1 cellular context compared by ENCODE assay signal in the genomic region with DNA sequence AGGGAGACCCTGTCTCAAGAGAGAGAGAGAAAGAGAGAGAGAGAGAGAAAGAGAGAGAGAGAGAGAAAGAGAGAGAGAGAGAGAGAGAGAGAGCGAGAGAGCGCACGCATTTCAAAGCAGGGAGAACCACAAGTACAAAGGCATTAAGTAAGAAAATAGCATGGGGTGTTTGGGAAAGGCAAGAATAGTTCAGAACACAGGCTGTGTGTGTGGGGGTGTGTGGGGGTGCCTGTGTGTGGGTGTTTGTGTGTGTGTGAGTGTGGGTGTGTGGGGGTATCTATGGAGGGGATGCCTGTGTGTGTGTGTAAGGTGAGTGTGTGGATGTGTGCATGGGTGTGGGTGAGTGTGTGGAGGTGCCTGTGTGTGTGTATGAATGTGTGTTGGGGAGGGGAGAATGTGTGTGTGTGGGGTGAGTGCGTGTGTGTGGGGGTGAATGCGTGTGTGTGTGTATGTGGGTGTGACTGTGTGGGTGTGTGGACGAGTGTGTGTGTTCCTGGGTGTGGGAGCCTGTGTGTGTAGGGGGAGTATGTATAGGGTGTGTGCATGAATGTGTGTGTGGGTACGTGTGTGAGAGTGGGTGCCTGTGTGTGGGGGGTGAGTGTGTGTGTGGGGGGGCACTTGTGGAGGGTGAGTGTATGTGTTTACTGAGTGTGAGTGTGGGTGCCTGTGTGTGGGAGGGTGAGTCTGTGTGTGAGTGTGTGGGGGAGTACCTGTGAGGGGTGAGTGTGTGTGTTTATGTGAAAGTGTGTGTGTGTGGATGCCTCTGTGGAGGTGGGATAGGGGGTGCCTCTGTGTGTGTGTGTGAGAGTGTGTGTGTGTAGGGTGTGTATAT.
TF ChIP-seq lines count a peak whose summit lies in the region.

No MANE protein-coding gene starts in this region.

TF ChIP-seq in K562, 482 proteins besides CTCF, POLR2A, EP300 and RAD21 (continued from another document and continues in another):
- TF ChIP-seq, protein P1, sequence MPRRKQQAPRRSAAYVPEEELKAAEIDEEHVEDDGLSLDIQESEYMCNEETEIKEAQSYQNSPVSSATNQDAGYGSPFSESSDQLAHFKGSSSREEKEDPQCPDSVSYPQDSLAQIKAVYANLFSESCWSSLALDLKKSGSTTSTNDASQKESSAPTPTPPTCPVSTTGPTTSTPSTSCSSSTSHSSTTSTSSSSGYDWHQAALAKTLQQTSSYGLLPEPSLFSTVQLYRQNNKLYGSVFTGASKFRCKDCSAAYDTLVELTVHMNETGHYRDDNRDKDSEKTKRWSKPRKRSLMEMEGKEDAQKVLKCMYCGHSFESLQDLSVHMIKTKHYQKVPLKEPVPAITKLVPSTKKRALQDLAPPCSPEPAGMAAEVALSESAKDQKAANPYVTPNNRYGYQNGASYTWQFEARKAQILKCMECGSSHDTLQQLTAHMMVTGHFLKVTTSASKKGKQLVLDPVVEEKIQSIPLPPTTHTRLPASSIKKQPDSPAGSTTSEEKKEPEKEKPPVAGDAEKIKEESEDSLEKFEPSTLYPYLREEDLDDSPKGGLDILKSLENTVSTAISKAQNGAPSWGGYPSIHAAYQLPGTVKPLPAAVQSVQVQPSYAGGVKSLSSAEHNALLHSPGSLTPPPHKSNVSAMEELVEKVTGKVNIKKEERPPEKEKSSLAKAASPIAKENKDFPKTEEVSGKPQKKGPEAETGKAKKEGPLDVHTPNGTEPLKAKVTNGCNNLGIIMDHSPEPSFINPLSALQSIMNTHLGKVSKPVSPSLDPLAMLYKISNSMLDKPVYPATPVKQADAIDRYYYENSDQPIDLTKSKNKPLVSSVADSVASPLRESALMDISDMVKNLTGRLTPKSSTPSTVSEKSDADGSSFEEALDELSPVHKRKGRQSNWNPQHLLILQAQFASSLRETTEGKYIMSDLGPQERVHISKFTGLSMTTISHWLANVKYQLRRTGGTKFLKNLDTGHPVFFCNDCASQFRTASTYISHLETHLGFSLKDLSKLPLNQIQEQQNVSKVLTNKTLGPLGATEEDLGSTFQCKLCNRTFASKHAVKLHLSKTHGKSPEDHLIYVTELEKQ (CRISPR knock-in tag; IDR thresholded peaks at IDR 0.05): no peak
- TF ChIP-seq ZNF707 (CRISPR knock-in tag; conservative IDR thresholded peaks at IDR 0.05): no peak
- TF ChIP-seq ERF (CRISPR knock-in tag; IDR thresholded peaks at IDR 0.05): no peak
- TF ChIP-seq, protein P2, sequence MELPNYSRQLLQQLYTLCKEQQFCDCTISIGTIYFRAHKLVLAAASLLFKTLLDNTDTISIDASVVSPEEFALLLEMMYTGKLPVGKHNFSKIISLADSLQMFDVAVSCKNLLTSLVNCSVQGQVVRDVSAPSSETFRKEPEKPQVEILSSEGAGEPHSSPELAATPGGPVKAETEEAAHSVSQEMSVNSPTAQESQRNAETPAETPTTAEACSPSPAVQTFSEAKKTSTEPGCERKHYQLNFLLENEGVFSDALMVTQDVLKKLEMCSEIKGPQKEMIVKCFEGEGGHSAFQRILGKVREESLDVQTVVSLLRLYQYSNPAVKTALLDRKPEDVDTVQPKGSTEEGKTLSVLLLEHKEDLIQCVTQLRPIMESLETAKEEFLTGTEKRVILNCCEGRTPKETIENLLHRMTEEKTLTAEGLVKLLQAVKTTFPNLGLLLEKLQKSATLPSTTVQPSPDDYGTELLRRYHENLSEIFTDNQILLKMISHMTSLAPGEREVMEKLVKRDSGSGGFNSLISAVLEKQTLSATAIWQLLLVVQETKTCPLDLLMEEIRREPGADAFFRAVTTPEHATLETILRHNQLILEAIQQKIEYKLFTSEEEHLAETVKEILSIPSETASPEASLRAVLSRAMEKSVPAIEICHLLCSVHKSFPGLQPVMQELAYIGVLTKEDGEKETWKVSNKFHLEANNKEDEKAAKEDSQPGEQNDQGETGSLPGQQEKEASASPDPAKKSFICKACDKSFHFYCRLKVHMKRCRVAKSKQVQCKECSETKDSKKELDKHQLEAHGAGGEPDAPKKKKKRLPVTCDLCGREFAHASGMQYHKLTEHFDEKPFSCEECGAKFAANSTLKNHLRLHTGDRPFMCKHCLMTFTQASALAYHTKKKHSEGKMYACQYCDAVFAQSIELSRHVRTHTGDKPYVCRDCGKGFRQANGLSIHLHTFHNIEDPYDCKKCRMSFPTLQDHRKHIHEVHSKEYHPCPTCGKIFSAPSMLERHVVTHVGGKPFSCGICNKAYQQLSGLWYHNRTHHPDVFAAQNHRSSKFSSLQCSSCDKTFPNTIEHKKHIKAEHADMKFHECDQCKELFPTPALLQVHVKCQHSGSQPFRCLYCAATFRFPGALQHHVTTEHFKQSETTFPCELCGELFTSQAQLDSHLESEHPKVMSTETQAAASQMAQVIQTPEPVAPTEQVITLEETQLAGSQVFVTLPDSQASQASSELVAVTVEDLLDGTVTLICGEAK (IDR thresholded peaks at IDR 0.05): no peak
- TF ChIP-seq, protein P2 (CRISPR knock-in tag; IDR thresholded peaks at IDR 0.05): no peak
- TF ChIP-seq EHMT2 (IDR thresholded peaks at IDR 0.05): peak; percentile 14; the same call in 1 of the 2 replicates
- TF ChIP-seq POLR2B (IDR thresholded peaks at IDR 0.05; ENCODE audit: low read depth, partially characterized antibody): no peak
- TF ChIP-seq NCOA1 (IDR thresholded peaks at IDR 0.05; ENCODE audit: low read depth): 0 out of 2 replicates have a peak, but pooled peaks have one; percentile 34
- no peak for TF ChIP-seq NR4A1 (CRISPR knock-in tag; IDR thresholded peaks at IDR 0.05)
- no peak for TF ChIP-seq NR4A1 (tag; IDR thresholded peaks at IDR 0.05)
- TF ChIP-seq, protein P3, sequence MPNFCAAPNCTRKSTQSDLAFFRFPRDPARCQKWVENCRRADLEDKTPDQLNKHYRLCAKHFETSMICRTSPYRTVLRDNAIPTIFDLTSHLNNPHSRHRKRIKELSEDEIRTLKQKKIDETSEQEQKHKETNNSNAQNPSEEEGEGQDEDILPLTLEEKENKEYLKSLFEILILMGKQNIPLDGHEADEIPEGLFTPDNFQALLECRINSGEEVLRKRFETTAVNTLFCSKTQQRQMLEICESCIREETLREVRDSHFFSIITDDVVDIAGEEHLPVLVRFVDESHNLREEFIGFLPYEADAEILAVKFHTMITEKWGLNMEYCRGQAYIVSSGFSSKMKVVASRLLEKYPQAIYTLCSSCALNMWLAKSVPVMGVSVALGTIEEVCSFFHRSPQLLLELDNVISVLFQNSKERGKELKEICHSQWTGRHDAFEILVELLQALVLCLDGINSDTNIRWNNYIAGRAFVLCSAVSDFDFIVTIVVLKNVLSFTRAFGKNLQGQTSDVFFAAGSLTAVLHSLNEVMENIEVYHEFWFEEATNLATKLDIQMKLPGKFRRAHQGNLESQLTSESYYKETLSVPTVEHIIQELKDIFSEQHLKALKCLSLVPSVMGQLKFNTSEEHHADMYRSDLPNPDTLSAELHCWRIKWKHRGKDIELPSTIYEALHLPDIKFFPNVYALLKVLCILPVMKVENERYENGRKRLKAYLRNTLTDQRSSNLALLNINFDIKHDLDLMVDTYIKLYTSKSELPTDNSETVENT (CRISPR knock-in tag; IDR thresholded peaks at IDR 0.05): no peak
- TF ChIP-seq, protein P4, sequence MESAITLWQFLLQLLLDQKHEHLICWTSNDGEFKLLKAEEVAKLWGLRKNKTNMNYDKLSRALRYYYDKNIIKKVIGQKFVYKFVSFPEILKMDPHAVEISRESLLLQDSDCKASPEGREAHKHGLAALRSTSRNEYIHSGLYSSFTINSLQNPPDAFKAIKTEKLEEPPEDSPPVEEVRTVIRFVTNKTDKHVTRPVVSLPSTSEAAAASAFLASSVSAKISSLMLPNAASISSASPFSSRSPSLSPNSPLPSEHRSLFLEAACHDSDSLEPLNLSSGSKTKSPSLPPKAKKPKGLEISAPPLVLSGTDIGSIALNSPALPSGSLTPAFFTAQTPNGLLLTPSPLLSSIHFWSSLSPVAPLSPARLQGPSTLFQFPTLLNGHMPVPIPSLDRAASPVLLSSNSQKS (CRISPR knock-in tag; IDR thresholded peaks at IDR 0.05): no peak
- no peak for TF ChIP-seq TEAD1 (CRISPR knock-in tag; IDR thresholded peaks at IDR 0.05)
- TF ChIP-seq, protein P5, sequence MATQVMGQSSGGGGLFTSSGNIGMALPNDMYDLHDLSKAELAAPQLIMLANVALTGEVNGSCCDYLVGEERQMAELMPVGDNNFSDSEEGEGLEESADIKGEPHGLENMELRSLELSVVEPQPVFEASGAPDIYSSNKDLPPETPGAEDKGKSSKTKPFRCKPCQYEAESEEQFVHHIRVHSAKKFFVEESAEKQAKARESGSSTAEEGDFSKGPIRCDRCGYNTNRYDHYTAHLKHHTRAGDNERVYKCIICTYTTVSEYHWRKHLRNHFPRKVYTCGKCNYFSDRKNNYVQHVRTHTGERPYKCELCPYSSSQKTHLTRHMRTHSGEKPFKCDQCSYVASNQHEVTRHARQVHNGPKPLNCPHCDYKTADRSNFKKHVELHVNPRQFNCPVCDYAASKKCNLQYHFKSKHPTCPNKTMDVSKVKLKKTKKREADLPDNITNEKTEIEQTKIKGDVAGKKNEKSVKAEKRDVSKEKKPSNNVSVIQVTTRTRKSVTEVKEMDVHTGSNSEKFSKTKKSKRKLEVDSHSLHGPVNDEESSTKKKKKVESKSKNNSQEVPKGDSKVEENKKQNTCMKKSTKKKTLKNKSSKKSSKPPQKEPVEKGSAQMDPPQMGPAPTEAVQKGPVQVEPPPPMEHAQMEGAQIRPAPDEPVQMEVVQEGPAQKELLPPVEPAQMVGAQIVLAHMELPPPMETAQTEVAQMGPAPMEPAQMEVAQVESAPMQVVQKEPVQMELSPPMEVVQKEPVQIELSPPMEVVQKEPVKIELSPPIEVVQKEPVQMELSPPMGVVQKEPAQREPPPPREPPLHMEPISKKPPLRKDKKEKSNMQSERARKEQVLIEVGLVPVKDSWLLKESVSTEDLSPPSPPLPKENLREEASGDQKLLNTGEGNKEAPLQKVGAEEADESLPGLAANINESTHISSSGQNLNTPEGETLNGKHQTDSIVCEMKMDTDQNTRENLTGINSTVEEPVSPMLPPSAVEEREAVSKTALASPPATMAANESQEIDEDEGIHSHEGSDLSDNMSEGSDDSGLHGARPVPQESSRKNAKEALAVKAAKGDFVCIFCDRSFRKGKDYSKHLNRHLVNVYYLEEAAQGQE (CRISPR knock-in tag; IDR thresholded peaks at IDR 0.05; ENCODE audit: low read depth): no peak
- no peak for TF ChIP-seq ZNF507 (tag; conservative IDR thresholded peaks at IDR 0.05)
- TF ChIP-seq ESRRB (CRISPR knock-in tag; IDR thresholded peaks at IDR 0.05; ENCODE audit: borderline replicate concordance): no peak
- no peak for TF ChIP-seq GTF2F1 (IDR thresholded peaks at IDR 0.05; ENCODE audit: low read depth, low read length)
- TF ChIP-seq EGR1 (conservative IDR thresholded peaks at IDR 0.05): peak; percentile 94
- TF ChIP-seq CBX1 (IDR thresholded peaks at IDR 0.05; ENCODE audit: low read depth): no peak
- TF ChIP-seq SNIP1 (IDR thresholded peaks at IDR 0.05; ENCODE audit: low read depth): no peak
- TF ChIP-seq, protein P6, sequence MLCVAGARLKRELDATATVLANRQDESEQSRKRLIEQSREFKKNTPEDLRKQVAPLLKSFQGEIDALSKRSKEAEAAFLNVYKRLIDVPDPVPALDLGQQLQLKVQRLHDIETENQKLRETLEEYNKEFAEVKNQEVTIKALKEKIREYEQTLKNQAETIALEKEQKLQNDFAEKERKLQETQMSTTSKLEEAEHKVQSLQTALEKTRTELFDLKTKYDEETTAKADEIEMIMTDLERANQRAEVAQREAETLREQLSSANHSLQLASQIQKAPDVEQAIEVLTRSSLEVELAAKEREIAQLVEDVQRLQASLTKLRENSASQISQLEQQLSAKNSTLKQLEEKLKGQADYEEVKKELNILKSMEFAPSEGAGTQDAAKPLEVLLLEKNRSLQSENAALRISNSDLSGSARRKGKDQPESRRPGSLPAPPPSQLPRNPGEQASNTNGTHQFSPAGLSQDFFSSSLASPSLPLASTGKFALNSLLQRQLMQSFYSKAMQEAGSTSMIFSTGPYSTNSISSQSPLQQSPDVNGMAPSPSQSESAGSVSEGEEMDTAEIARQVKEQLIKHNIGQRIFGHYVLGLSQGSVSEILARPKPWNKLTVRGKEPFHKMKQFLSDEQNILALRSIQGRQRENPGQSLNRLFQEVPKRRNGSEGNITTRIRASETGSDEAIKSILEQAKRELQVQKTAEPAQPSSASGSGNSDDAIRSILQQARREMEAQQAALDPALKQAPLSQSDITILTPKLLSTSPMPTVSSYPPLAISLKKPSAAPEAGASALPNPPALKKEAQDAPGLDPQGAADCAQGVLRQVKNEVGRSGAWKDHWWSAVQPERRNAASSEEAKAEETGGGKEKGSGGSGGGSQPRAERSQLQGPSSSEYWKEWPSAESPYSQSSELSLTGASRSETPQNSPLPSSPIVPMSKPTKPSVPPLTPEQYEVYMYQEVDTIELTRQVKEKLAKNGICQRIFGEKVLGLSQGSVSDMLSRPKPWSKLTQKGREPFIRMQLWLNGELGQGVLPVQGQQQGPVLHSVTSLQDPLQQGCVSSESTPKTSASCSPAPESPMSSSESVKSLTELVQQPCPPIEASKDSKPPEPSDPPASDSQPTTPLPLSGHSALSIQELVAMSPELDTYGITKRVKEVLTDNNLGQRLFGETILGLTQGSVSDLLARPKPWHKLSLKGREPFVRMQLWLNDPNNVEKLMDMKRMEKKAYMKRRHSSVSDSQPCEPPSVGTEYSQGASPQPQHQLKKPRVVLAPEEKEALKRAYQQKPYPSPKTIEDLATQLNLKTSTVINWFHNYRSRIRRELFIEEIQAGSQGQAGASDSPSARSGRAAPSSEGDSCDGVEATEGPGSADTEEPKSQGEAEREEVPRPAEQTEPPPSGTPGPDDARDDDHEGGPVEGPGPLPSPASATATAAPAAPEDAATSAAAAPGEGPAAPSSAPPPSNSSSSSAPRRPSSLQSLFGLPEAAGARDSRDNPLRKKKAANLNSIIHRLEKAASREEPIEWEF (CRISPR knock-in tag; IDR thresholded peaks at IDR 0.05): no peak
- no peak for TF ChIP-seq ZNF77 (CRISPR knock-in tag; IDR thresholded peaks at IDR 0.05)
- no peak for TF ChIP-seq THRAP3 (IDR thresholded peaks at IDR 0.05; ENCODE audit: borderline replicate concordance)
- no peak for TF ChIP-seq CBX3 (IDR thresholded peaks at IDR 0.05; ENCODE audit: borderline replicate concordance in 1 of 2, low read length in 2 of 2)
- TF ChIP-seq CREBBP (IDR thresholded peaks at IDR 0.05; ENCODE audit: low read depth, low read length): peak; percentile 68
- TF ChIP-seq SMARCA5 (IDR thresholded peaks at IDR 0.05): peak; percentile 19; the same call in 1 of the 2 replicates
